In the genomic region with DNA sequence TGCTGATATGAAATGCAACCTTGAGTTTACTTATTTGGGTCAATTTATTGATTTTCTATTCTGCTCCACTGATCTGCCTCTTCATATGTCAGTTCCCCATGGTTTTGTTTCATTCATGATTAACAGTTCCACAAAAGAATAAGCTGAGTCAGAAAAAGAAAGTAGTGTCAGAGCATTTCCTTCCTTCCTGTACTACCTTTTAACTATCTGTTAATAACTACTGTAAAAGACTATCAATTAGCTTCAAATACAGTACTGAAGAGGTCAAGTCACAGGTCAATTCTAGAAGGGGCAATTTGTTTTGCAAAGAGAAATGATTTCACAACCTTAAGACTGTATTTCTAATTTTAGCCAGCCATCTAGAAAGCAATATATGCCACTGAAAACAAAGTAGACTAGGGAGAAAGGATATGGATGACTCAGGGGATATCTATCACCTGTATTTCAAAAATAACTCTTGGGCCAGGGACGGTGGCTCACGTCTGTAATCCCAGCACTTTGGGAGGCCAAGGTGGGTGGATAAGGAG, we compare ENCODE assay signal across 9 cellular contexts.
DNase-seq lines count a peak whose midpoint lies in the region; ATAC-seq and TF ChIP-seq lines count a peak whose summit lies in the region.
"Had no signal": no experiment of that assay in that cellular context is flagged by ENCODE, and none has a peak within 500 bp of the region (broad histone marks: within the 10 kb centered on the region; RNA-seq: fewer than 3 reads in every experiment).

No MANE protein-coding gene starts in this region.

- POLR2A ChIA-PET in WTC11 (lab: Charles Lee): no interaction called here

- no peak overlapping the region for H2AFZ ChIP-seq in DND-41 (ENCODE audit: low read depth, low read length)

- H3K9me3 ChIP-seq in DND-41 (ENCODE audit: insufficient read depth, low read length, severe bottlenecking): no peaks in the 10 kb centered on the region

- H3K79me2 ChIP-seq in DND-41 (ENCODE audit: insufficient read depth, low read length): peaks cover 99% of the 10 kb centered on the region

- H3K4me3 Mint-ChIP-seq in WTC11 (no peak overlapping the region), glutamatergic neuron (ENCODE audit: unreplicated experiment) (no peak overlapping the region)
- no peak overlapping the region for H3K4me3 Mint-ChIP-seq in stimulated activated memory B cell treated with anti-CD40 and anti-IgM and Interleukin-4, amounts not matched to agents 10 μg/mL and 1 μg/mL and 100 μg/mL, for 72 hours
- H3K4me3 Mint-ChIP-seq: effector memory CD8-positive, alpha-beta T cell had no signal

- TF ChIP-seq CTCF in DND-41 (IDR thresholded peaks at IDR 0.05; ENCODE audit: borderline replicate concordance, extremely low read depth, low read length, poor library complexity, severe bottlenecking): no peak
- no peak for TF ChIP-seq CTCF in WTC11 (IDR thresholded peaks at IDR 0.05)
- TF ChIP-seq CTCF in glutamatergic neuron (IDR thresholded peaks at IDR 0.05; ENCODE audit: partially characterized antibody, unreplicated experiment): no peak

- H3K9me3 Mint-ChIP-seq in WTC11 (no peaks in the 10 kb centered on the region), glutamatergic neuron (ENCODE audit: unreplicated experiment) (peaks cover 8% of the 10 kb centered on the region)
- no peaks in the 10 kb centered on the region for H3K9me3 Mint-ChIP-seq in stimulated activated memory B cell treated with anti-CD40 and anti-IgM and Interleukin-4, amounts not matched to agents 10 μg/mL and 1 μg/mL and 100 μg/mL, for 72 hours
- H3K9me3 Mint-ChIP-seq: effector memory CD8-positive, alpha-beta T cell had no signal

- H4K20me1 ChIP-seq in DND-41 (ENCODE audit: insufficient read depth, low read length): peaks cover 37% of the 10 kb centered on the region

- peak overlapping the region; percentile 8; the same call in 1 of the 2 replicates for H3K27ac ChIP-seq in DND-41 (ENCODE audit: low read length)

- H3K4me1 ChIP-seq in DND-41 (ENCODE audit: insufficient read depth, low read length): peaks cover 58% of the 10 kb centered on the region

- peaks cover 52% of the 10 kb centered on the region for H3K36me3 ChIP-seq in DND-41 (ENCODE audit: insufficient read depth, low read length)

- ATAC-seq in DND-41 (ENCODE audit: insufficient read depth, low read depth) (no peak), GM19372 (IDR thresholded peaks at IDR 0.05; ENCODE audit: low read depth, unreplicated experiment) (peak; percentile 62), HG03066 (IDR thresholded peaks at IDR 0.05; ENCODE audit: low read depth, unreplicated experiment) (peak; percentile 70), WTC11 (no peak)
- no peak for ATAC-seq in stimulated activated memory B cell treated with anti-CD40 and anti-IgM and Interleukin-4, amounts not matched to agents 10 μg/mL and 1 μg/mL and 100 μg/mL, for 72 hours
- ATAC-seq: effector memory CD8-positive, alpha-beta T cell had no signal

- H3K27me3 Mint-ChIP-seq in WTC11 (ENCODE audit: low read depth): no peaks in the 10 kb centered on the region
- H3K27me3 Mint-ChIP-seq in stimulated activated memory B cell treated with anti-CD40 and anti-IgM and Interleukin-4, amounts not matched to agents 10 μg/mL and 1 μg/mL and 100 μg/mL, for 72 hours: no peaks in the 10 kb centered on the region
- H3K27me3 Mint-ChIP-seq in glutamatergic neuron (ENCODE audit: unreplicated experiment): no peaks in the 10 kb centered on the region
- H3K27me3 Mint-ChIP-seq: effector memory CD8-positive, alpha-beta T cell had no signal

- DNase-seq in DND-41: no peak
- DNase-seq in WTC11 (ENCODE audit: low spot score): no peak
- DNase-seq in NCI-H1436 (lab: John Stamatoyannopoulos, UW): no peak
- DNase-seq in NK-92 treated with Interleukin-12 subunit alpha and Interleukin-12 subunit beta, amount 100 ng/mL, for 24 hours (lab: John Stamatoyannopoulos, UW): no peak
- DNase-seq in glutamatergic neuron: no peak
- DNase-seq: effector memory CD8-positive, alpha-beta T cell had no signal

- H3K27ac Mint-ChIP-seq in WTC11 (peak overlapping the region; percentile 53; the same call in 1 of the 2 replicates), glutamatergic neuron (ENCODE audit: unreplicated experiment) (no peak overlapping the region)
- H3K27ac Mint-ChIP-seq in stimulated activated memory B cell treated with anti-CD40 and anti-IgM and Interleukin-4, amounts not matched to agents 10 μg/mL and 1 μg/mL and 100 μg/mL, for 72 hours: no peak overlapping the region

- H3K4me2 ChIP-seq in DND-41 (ENCODE audit: insufficient read depth, low read length): no peak overlapping the region

- H3K4me3 ChIP-seq in DND-41 (ENCODE audit: low read depth in 1 of 2, low read length in 2 of 2): no peak overlapping the region

- H3K36me3 Mint-ChIP-seq in WTC11 (peaks cover 7% of the 10 kb centered on the region), glutamatergic neuron (ENCODE audit: unreplicated experiment) (peaks cover 5% of the 10 kb centered on the region)
- peaks cover 24% of the 10 kb centered on the region for H3K36me3 Mint-ChIP-seq in stimulated activated memory B cell treated with anti-CD40 and anti-IgM and Interleukin-4, amounts not matched to agents 10 μg/mL and 1 μg/mL and 100 μg/mL, for 72 hours

- H3K4me1 Mint-ChIP-seq in WTC11: peaks cover 8% of the 10 kb centered on the region
- peaks cover 20% of the 10 kb centered on the region for H3K4me1 Mint-ChIP-seq in stimulated activated memory B cell treated with anti-CD40 and anti-IgM and Interleukin-4, amounts not matched to agents 10 μg/mL and 1 μg/mL and 100 μg/mL, for 72 hours
- H3K4me1 Mint-ChIP-seq in glutamatergic neuron (ENCODE audit: low read depth, unreplicated experiment): peaks cover 15% of the 10 kb centered on the region

- H3K27me3 ChIP-seq in DND-41 (ENCODE audit: insufficient read depth, low read length, poor library complexity): no peaks in the 10 kb centered on the region

- H3K9ac ChIP-seq in DND-41 (ENCODE audit: low read depth, low read length): no peak overlapping the region

- CTCF ChIA-PET in WTC11 (lab: Charles Lee): no interaction called here

TF ChIP-seq in WTC11, 78 proteins besides CTCF, POLR2A, EP300 and RAD21:
- TF ChIP-seq, protein P1, sequence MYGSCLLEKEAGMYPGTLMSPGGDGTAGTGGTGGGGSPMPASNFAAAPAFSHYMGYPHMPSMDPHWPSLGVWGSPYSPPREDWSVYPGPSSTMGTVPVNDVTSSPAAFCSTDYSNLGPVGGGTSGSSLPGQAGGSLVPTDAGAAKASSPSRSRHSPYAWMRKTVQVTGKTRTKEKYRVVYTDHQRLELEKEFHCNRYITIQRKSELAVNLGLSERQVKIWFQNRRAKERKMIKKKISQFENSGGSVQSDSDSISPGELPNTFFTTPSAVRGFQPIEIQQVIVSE (CRISPR knock-in tag; IDR thresholded peaks at IDR 0.05; ENCODE audit: borderline replicate concordance): no peak
- TF ChIP-seq FOXJ3 (CRISPR knock-in tag; IDR thresholded peaks at IDR 0.05; ENCODE audit: borderline replicate concordance): no peak
- no peak for TF ChIP-seq JAZF1 (CRISPR knock-in tag; IDR thresholded peaks at IDR 0.05)
- no peak for TF ChIP-seq CBFB (CRISPR knock-in tag; IDR thresholded peaks at IDR 0.05; ENCODE audit: low read depth)
- no peak for TF ChIP-seq SMAD3 (CRISPR knock-in tag; IDR thresholded peaks at IDR 0.05; ENCODE audit: borderline replicate concordance)
- TF ChIP-seq ZNF416 (CRISPR knock-in tag; IDR thresholded peaks at IDR 0.05): no peak
- TF ChIP-seq NFATC4 (CRISPR knock-in tag; IDR thresholded peaks at IDR 0.05): no peak
- no peak for TF ChIP-seq TEAD1 (CRISPR knock-in tag; IDR thresholded peaks at IDR 0.05)
- no peak for TF ChIP-seq ZNF121 (CRISPR knock-in tag; IDR thresholded peaks at IDR 0.05)
- TF ChIP-seq, protein P2, sequence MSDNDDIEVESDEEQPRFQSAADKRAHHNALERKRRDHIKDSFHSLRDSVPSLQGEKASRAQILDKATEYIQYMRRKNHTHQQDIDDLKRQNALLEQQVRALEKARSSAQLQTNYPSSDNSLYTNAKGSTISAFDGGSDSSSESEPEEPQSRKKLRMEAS (CRISPR knock-in tag; IDR thresholded peaks at IDR 0.05): no peak
- TF ChIP-seq ZNF219 (CRISPR knock-in tag; IDR thresholded peaks at IDR 0.05; ENCODE audit: borderline replicate concordance): no peak
- TF ChIP-seq NR3C1 (CRISPR knock-in tag; conservative IDR thresholded peaks at IDR 0.05; ENCODE audit: low read depth): no peak
- no peak for TF ChIP-seq PRRX2 (CRISPR knock-in tag; IDR thresholded peaks at IDR 0.05)
- TF ChIP-seq, protein P3, sequence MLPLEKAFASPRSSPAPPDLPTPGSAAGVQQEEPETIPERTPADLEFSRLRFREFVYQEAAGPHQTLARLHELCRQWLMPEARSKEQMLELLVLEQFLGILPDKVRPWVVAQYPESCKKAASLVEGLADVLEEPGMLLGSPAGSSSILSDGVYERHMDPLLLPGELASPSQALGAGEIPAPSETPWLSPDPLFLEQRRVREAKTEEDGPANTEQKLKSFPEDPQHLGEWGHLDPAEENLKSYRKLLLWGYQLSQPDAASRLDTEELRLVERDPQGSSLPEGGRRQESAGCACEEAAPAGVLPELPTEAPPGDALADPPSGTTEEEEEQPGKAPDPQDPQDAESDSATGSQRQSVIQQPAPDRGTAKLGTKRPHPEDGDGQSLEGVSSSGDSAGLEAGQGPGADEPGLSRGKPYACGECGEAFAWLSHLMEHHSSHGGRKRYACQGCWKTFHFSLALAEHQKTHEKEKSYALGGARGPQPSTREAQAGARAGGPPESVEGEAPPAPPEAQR (CRISPR knock-in tag; IDR thresholded peaks at IDR 0.05): no peak
TF ChIP-seq in WTC11: peak in this region for 0.

Comparison
In these comparisons a context has a peak if more than half of its experiments do, and no peak if none do; other contexts are left out.
1. ATAC-seq: peak in GM19372 (single experiment) and HG03066 (single experiment); none in DND-41 (single experiment), WTC11 (single experiment) and stimulated activated memory B cell treated with anti-CD40 and anti-IgM and Interleukin-4, amounts not matched to agents 10 μg/mL and 1 μg/mL and 100 μg/mL, for 72 hours (single experiment).